In genomic region chr4:110335399-110335798, GRCh38 we compare ENCODE assay signal across 31 cellular contexts.
"Had no signal": no experiment of that assay in that cellular context is flagged by ENCODE, and none has a peak within 500 bp of the region (broad histone marks: within the 10 kb centered on the region; RNA-seq: fewer than 3 reads in every experiment).

No MANE protein-coding gene starts in this region.

- ATAC-seq: activated CD4-positive, alpha-beta T cell treated with anti-CD3 and anti-CD28 coated beads for 36 hours; activated CD8-positive, alpha-beta memory T cell treated with anti-CD3 and anti-CD28 coated beads, Interleukin-2, amount 10 ng/mL, durations not matched to agents 7 days and 5 days; activated CD8-positive, alpha-beta T cell treated with anti-CD3 and anti-CD28 coated beads, Interleukin-2, amount 10 ng/mL, durations not matched to agents 7 days and 5 days; activated naive CD8-positive, alpha-beta T cell treated with anti-CD3 and anti-CD28 coated beads, Interleukin-2, amount 50 U/mL, for 24 hours had no signal

- H3K4me3 ChIP-seq: ascending aorta, cardiac muscle cell had no signal

- H3K27ac ChIP-seq: ascending aorta, cardiac muscle cell, VCaP had no signal

- H3K36me3 ChIP-seq: ascending aorta, cardiac muscle cell had no signal

- DNase-seq: activated B cell treated with CpG ODN at 0.5 μM for 24 hours; activated CD4-positive, alpha-beta memory T cell treated with anti-CD3 and anti-CD28 coated beads, Interleukin-2, amount 10 ng/mL, durations not matched to agents 7 days and 5 days; activated CD4-positive, alpha-beta T cell treated with anti-CD3 and anti-CD28 coated beads for 1 hour; activated CD4-positive, alpha-beta T cell treated with anti-CD3 and anti-CD28 coated beads for 36 hours; activated CD4-positive, alpha-beta T cell treated with anti-CD3 and anti-CD28 coated beads for 48 hours; activated CD4-positive, alpha-beta T cell treated with anti-CD3 and anti-CD28 coated beads, Interleukin-2, amount 10 ng/mL, durations not matched to agents 7 days and 5 days; activated CD4-positive, alpha-beta T cell treated with anti-CD3 and anti-CD28 coated beads, Interleukin-2, amount 50 U/mL, for 48 hours; activated CD8-positive, alpha-beta memory T cell treated with anti-CD3 and anti-CD28 coated beads for 24 hours; activated CD8-positive, alpha-beta memory T cell treated with anti-CD3 and anti-CD28 coated beads, Interleukin-2, amount 10 ng/mL, durations not matched to agents 7 days and 5 days; activated CD8-positive, alpha-beta memory T cell treated with anti-CD3 and anti-CD28 coated beads, Interleukin-2, amount 50 U/mL, for 48 hours; activated CD8-positive, alpha-beta T cell treated with anti-CD3 and anti-CD28 coated beads, Interleukin-2, amount 10 ng/mL, durations not matched to agents 7 days and 5 days; activated effector memory CD4-positive, alpha-beta T cell treated with Interleukin-2 at 50 U/mL for 16 hours; activated gamma-delta T cell; activated naive CD4-positive, alpha-beta T cell treated with anti-CD3 and anti-CD28 coated beads, Interleukin-2, amount 10 ng/mL, durations not matched to agents 7 days and 5 days; activated naive CD4-positive, alpha-beta T cell treated with Interleukin-2 at 50 U/mL for 16 hours; activated naive CD8-positive, alpha-beta T cell treated with anti-CD3 and anti-CD28 coated beads, Interleukin-2, amount 10 ng/mL, durations not matched to agents 7 days and 5 days; activated naive CD8-positive, alpha-beta T cell treated with anti-CD3 and anti-CD28 coated beads, Interleukin-2, amount 50 U/mL, for 24 hours; activated T-cell treated with anti-CD3 and anti-CD28 coated beads, Interleukin-2, amount 50 U/mL, for 24 hours; activated T-cell treated with anti-CD3 and anti-CD28 coated beads, Interleukin-2, amount 50 U/mL, for 48 hours; amygdala; anterior cingulate cortex; caudate nucleus; cerebellar nuclear complex; T-helper 1 cell; T-helper 2 cell; T-helper 9 cell had no signal

- H3K4me1 ChIP-seq: ascending aorta had no signal

- FAIRE-seq: bronchial epithelial cell, TTC549 had no signal

- H3K27me3 ChIP-seq: ascending aorta, cardiac muscle cell had no signal

- H3K9me3 ChIP-seq: ascending aorta had no signal
